ENCODE assay signal across 14 cellular contexts in the genomic region with DNA sequence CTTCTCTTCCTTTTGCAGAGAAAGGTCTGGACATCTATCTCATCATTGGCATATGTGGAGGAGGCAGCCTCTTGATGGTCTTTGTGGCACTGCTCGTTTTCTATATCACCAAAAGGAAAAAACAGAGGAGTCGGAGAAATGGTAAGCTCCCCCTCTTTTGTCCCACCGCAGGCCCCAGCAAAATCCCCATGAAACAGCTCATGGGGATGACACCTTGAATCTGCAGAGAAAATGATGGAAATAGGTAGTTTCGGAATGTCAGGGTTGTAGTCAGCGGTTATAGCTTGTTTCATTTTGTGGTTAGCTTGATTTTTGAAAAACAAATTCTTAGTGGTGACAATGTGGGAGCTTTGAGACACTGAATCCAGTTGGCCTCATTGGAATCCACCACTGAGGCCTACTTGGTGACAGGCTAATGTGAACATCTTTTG. TPM values are rescaled to one million over a fixed set of nuclear protein-coding genes. Genes with fewer than 3 reads are reported as not detected.
DNase-seq lines count a peak whose midpoint lies in the region; ATAC-seq lines count a peak whose summit lies in the region.
"Had no signal": no experiment of that assay in that cellular context is flagged by ENCODE, and none has a peak within 500 bp of the region (broad histone marks: within the 10 kb centered on the region; RNA-seq: fewer than 3 reads in every experiment).

No MANE protein-coding gene starts in this region.

- H3K9me3 Mint-ChIP-seq in activated CD4-positive, alpha-beta memory T cell treated with anti-CD3 and anti-CD28 coated beads for 36 hours: no peaks in the 10 kb centered on the region
- H3K9me3 Mint-ChIP-seq: nephron progenitor cell had no signal

- CTCF ChIA-PET in activated CD4-positive, alpha-beta memory T cell treated with anti-CD3 and anti-CD28 coated beads for 36 hours (lab: Charles Lee): interaction anchor here (0.6 to 10.8 kb wide), 16 partner anchors 9 to 296 kb away, joined by 3 to 181 read pairs (median 10); partner anchors contain the start of genes CD2 and TTF2

- peak; percentile 28 for ATAC-seq in stimulated activated naive CD8-positive, alpha-beta T cell treated with anti-CD3 and anti-CD28 coated beads, Interleukin-15, Interleukin-2, amounts not matched to agents 100 U/mL and 50 U/mL, for 24 hours
- ATAC-seq in HG02623 (IDR thresholded peaks at IDR 0.05; ENCODE audit: unreplicated experiment): no peak

- intact Hi-C loops in activated CD4-positive, alpha-beta memory T cell treated with anti-CD3 and anti-CD28 coated beads for 36 hours (cut with micrococcal nuclease): loop anchor here (1.0 to 10.0 kb wide), 8 partner anchors 8 to 898 kb away; partner anchors contain the start of genes CD2 and MAN1A2

- H3K27ac Mint-ChIP-seq in activated CD4-positive, alpha-beta memory T cell treated with anti-CD3 and anti-CD28 coated beads for 36 hours: peak overlapping the region; percentile 99

- peaks cover 3% of the 10 kb centered on the region for H3K27me3 Mint-ChIP-seq in activated CD4-positive, alpha-beta memory T cell treated with anti-CD3 and anti-CD28 coated beads for 36 hours

- H3K4me3 Mint-ChIP-seq in activated CD4-positive, alpha-beta memory T cell treated with anti-CD3 and anti-CD28 coated beads for 36 hours: peak overlapping the region; percentile 99
- H3K4me3 Mint-ChIP-seq: nephron progenitor cell had no signal

- H3K36me3 Mint-ChIP-seq in activated CD4-positive, alpha-beta memory T cell treated with anti-CD3 and anti-CD28 coated beads for 36 hours: peaks cover 99% of the 10 kb centered on the region

- peaks cover 90% of the 10 kb centered on the region for H3K4me1 Mint-ChIP-seq in activated CD4-positive, alpha-beta memory T cell treated with anti-CD3 and anti-CD28 coated beads for 36 hours (ENCODE audit: low read depth)

- peak; percentile 42 to 58 for DNase-seq in activated CD4-positive, alpha-beta T cell treated with anti-CD3 and anti-CD28 coated beads for 4 hours
- no peak for DNase-seq in activated CD4-positive, alpha-beta T cell treated with anti-CD3 and anti-CD28 coated beads, Interleukin-2, amount 50 U/mL, for 1 hour
- DNase-seq in activated CD4-positive, alpha-beta memory T cell treated with anti-CD3 and anti-CD28 coated beads for 36 hours: peak; percentile 89
- peak; percentile 43 for DNase-seq in effector CD4-positive, alpha-beta T cell
- DNase-seq in stimulated activated naive CD8-positive, alpha-beta T cell treated with anti-CD3 and anti-CD28 coated beads, Interleukin-15, Interleukin-2, amounts not matched to agents 100 U/mL and 50 U/mL, for 24 hours: peak; percentile 69
- DNase-seq in NCI-H82 (lab: John Stamatoyannopoulos, UW) (no peak), DMS 273 (lab: John Stamatoyannopoulos, UW; ENCODE audit: unreplicated experiment) (no peak)
- DNase-seq: left ventricle myocardium inferior, NCI-H1436, NCI-H510A had no signal

- POLR2A ChIA-PET in activated CD4-positive, alpha-beta memory T cell treated with anti-CD3 and anti-CD28 coated beads for 36 hours (lab: Charles Lee): interaction anchor here (0.6 to 19.5 kb wide), 28 partner anchors 3 to 389 kb away, joined by 3 to 1099 read pairs (median 6); partner anchors contain the start of genes CD101, CD2 and TTF2

RNA-seq across cellular contexts. Expression of gene CD2, which starts 10.3 kb away (rescaled TPM):
- 100 to 1,000 TPM; 335 to 355 TPM for total RNA-seq in activated CD4-positive, alpha-beta memory T cell treated with anti-CD3 and anti-CD28 coated beads for 36 hours
- total RNA-seq: cardiac muscle cell, epithelial cell of proximal tubule had no signal

Comparison
In these comparisons a context has a peak if more than half of its experiments do, and no peak if none do; other contexts are left out.
1. DNase-seq: peak in activated CD4-positive, alpha-beta T cell treated with anti-CD3 and anti-CD28 coated beads for 4 hours (2 of 2), activated CD4-positive, alpha-beta memory T cell treated with anti-CD3 and anti-CD28 coated beads for 36 hours (single experiment), effector CD4-positive, alpha-beta T cell (single experiment) and stimulated activated naive CD8-positive, alpha-beta T cell treated with anti-CD3 and anti-CD28 coated beads, Interleukin-15, Interleukin-2, amounts not matched to agents 100 U/mL and 50 U/mL, for 24 hours (single experiment); none in activated CD4-positive, alpha-beta T cell treated with anti-CD3 and anti-CD28 coated beads, Interleukin-2, amount 50 U/mL, for 1 hour (single experiment), NCI-H82 (single experiment) and DMS 273 (single experiment).